In genomic region chr20:43984587-43984986, GRCh38 we compare ENCODE assay signal across 15 cellular contexts.
"Had no signal": no experiment of that assay in that cellular context is flagged by ENCODE, and none has a peak within 500 bp of the region (broad histone marks: within the 10 kb centered on the region; RNA-seq: fewer than 3 reads in every experiment).

No MANE protein-coding gene starts in this region.

- H3K27ac ChIP-seq: body of pancreas, ovary, tibial nerve had no signal

- H3K4me3 Mint-ChIP-seq: neural crest cell, T-helper 17 cell had no signal

- H3K9me3 Mint-ChIP-seq: activated naive CD4-positive, alpha-beta T cell treated with anti-CD3 and anti-CD28 coated beads, Interleukin-2, amount 50 U/mL, for 72 hours had no signal

- H3K9me3 ChIP-seq: body of pancreas, ovary, tibial nerve had no signal

- ATAC-seq: activated naive CD4-positive, alpha-beta T cell treated with anti-CD3 and anti-CD28 coated beads, Interleukin-2, amount 50 U/mL, for 72 hours; body of pancreas; T-helper 17 cell had no signal

- H3K4me1 Mint-ChIP-seq: neural crest cell had no signal

- H3K4me1 ChIP-seq: body of pancreas, tibial nerve had no signal

- DNase-seq: activated CD4-positive, alpha-beta T cell treated with anti-CD3 and anti-CD28 coated beads, Interleukin-2, amount 50 U/mL, for 1 hour; activated CD4-positive, CD25-positive, alpha-beta regulatory T cell; activated T-cell treated with anti-CD3 and anti-CD28 coated beads for 4 hours; amniotic stem cell; body of pancreas; heart left ventricle; ovary; SHP77 treated with DMSO at 0.1 percent for 48 hours; stimulated activated CD4-positive, alpha-beta T cell treated with anti-CD3 and anti-CD28 coated beads, Interleukin-4, amount 100 ng/mL, for 1 hour; T-helper 17 cell had no signal

- H3K27me3 ChIP-seq: body of pancreas, ovary, tibial nerve had no signal

- H3K36me3 ChIP-seq: heart left ventricle, ovary, tibial nerve had no signal

- H3K27ac Mint-ChIP-seq: activated T-helper 2 cell treated with anti-CD3 and anti-CD28 coated beads, Interferon-gamma antibody, Interleukin-2, Interleukin-4, amounts not matched to agents 10 μg/mL and 5 μg/mL and 100 μg/mL, durations not matched to agents 14 hours and 24 hours and 36 hours; T-helper 17 cell had no signal

- H3K4me3 ChIP-seq: body of pancreas, heart left ventricle, lung, ovary, tibial nerve had no signal
